14 cellular contexts compared by ENCODE assay signal in genomic region chr6:3351105-3351676, GRCh38.
DNase-seq lines count a peak whose midpoint lies in the region; ATAC-seq and TF ChIP-seq lines count a peak whose summit lies in the region.
"Had no signal": no experiment of that assay in that cellular context is flagged by ENCODE, and none has a peak within 500 bp of the region (broad histone marks: within the 10 kb centered on the region; RNA-seq: fewer than 3 reads in every experiment).

No MANE protein-coding gene starts in this region.

- H3K4me2 ChIP-seq in parathyroid adenoma (ENCODE audit: low read length) = peak overlapping the region; percentile 21

- H3K27ac ChIP-seq in dorsolateral prefrontal cortex (peak overlapping the region; percentile 6 to 99 (median 82)), parathyroid adenoma (peak overlapping the region; percentile 15), right lobe of liver (no peak overlapping the region)
- H3K27ac ChIP-seq: tibial artery had no signal

- peak overlapping the region in 6 of 59 donors; percentile 3 to 36 (median 23) for H3K4me3 ChIP-seq in dorsolateral prefrontal cortex
- no peak overlapping the region for H3K4me3 ChIP-seq in parathyroid adenoma (ENCODE audit: low read depth, low read length)
- H3K4me3 ChIP-seq in right lobe of liver = no peak overlapping the region
- H3K4me3 ChIP-seq: tibial artery had no signal

- ATAC-seq in right lobe of liver (no peak), HG02759 (IDR thresholded peaks at IDR 0.05; ENCODE audit: unreplicated experiment) (no peak)
- ATAC-seq: natural killer cell, SK-N-SH treated with all-trans-retinoic acid at 6 μM for 48 hours had no signal

- intact Hi-C loops in dorsolateral prefrontal cortex (cut with DNase I) (loop anchor here (5.0 to 10.0 kb wide), 2 partner anchors 59 to 104 kb away; partner anchors contain the start of gene SLC22A23 (in 1 of the 2)), right lobe of liver (cut with DNase I) (no loop called here)

- H3K4me1 ChIP-seq in parathyroid adenoma (peaks cover 31% of the 10 kb centered on the region), right lobe of liver (peaks cover 0 to 34% (median 7%) of the 10 kb centered on the region in 4 donors)

- TF ChIP-seq CTCF in dorsolateral prefrontal cortex (IDR thresholded peaks at IDR 0.05 in 54 of 56, conservative IDR thresholded peaks at IDR 0.05 in 2 of 56; ENCODE audit: low read depth in 1 of 56, partially characterized antibody in 56 of 56) (peak in 1 of 56 donors; percentile 14), parathyroid adenoma (IDR thresholded peaks at IDR 0.05) (no peak), right lobe of liver (IDR thresholded peaks at IDR 0.05) (no peak)

- 54% methylated on average over 8 of the region's 15 CpGs for WGBS in right lobe of liver (ENCODE audit: insufficient coverage, low coverage, low lambda C conversion rate, missing lambda C conversion rate)

- H3K36me3 ChIP-seq in parathyroid adenoma (ENCODE audit: control insufficient read depth, insufficient read depth, low read length) (no peaks in the 10 kb centered on the region), right lobe of liver (no peaks in the 10 kb centered on the region)
- H3K36me3 ChIP-seq: tibial artery had no signal

- H3K79me2 ChIP-seq in parathyroid adenoma = peaks cover 9% of the 10 kb centered on the region

- peak; percentile 7 for DNase-seq in DMS153 treated with DMSO at 0.1 percent for 48 hours (lab: John Stamatoyannopoulos, UW; ENCODE audit: unreplicated experiment)
- DNase-seq in NCI-H2227 treated with DMSO at 0.1 percent for 48 hours (lab: John Stamatoyannopoulos, UW) = peak; percentile 85
- DNase-seq in dorsolateral prefrontal cortex = no peak
- DNase-seq in right lobe of liver = no peak
- no peak for DNase-seq in epidermal melanocyte (ENCODE audit: insufficient read length, low spot score)
- no peak for DNase-seq in NCI-H1436 treated with DMSO at 0.1 percent for 48 hours (lab: John Stamatoyannopoulos, UW)
- DNase-seq: activated CD4-positive, alpha-beta T cell treated with anti-CD3 and anti-CD28 coated beads, Interleukin-2, amount 50 U/mL, for 4 hours; activated naive CD8-positive, alpha-beta T cell treated with anti-CD3 and anti-CD28 coated beads, Interleukin-2, amount 10 ng/mL, durations not matched to agents 7 days and 5 days; AML-193; natural killer cell; tibial artery had no signal

- TF ChIP-seq POLR2A in right lobe of liver (IDR thresholded peaks at IDR 0.05) = no peak

- H2AFZ ChIP-seq in parathyroid adenoma = peak overlapping the region; percentile 16

- no peaks in the 10 kb centered on the region for H3K9me3 ChIP-seq in parathyroid adenoma (ENCODE audit: control insufficient read depth, low read length)
- no peaks in the 10 kb centered on the region for H3K9me3 ChIP-seq in right lobe of liver
- H3K9me3 ChIP-seq: tibial artery had no signal

- H3K9ac ChIP-seq in parathyroid adenoma = no peak overlapping the region

- H3K27me3 ChIP-seq in dorsolateral prefrontal cortex (no peaks in the 10 kb centered on the region), parathyroid adenoma (ENCODE audit: control insufficient read depth, insufficient read depth, low read length) (no peaks in the 10 kb centered on the region), right lobe of liver (no peaks in the 10 kb centered on the region)
- H3K27me3 ChIP-seq: tibial artery had no signal

Comparison
In these comparisons a context has a peak if more than half of its experiments do, and no peak if none do; other contexts are left out.
1. DNase-seq: peak in DMS153 treated with DMSO at 0.1 percent for 48 hours (single experiment) and NCI-H2227 treated with DMSO at 0.1 percent for 48 hours (single experiment); none in dorsolateral prefrontal cortex (0 of 10), right lobe of liver (0 of 3), epidermal melanocyte (single experiment) and NCI-H1436 treated with DMSO at 0.1 percent for 48 hours (single experiment).
2. H3K27ac ChIP-seq: peak in dorsolateral prefrontal cortex (59 of 59) and parathyroid adenoma (single experiment); none in right lobe of liver (0 of 3).
3. intact Hi-C loops: an anchor here in dorsolateral prefrontal cortex (5.0 to 10.0 kb wide); none called in right lobe of liver.